In the genomic region with DNA sequence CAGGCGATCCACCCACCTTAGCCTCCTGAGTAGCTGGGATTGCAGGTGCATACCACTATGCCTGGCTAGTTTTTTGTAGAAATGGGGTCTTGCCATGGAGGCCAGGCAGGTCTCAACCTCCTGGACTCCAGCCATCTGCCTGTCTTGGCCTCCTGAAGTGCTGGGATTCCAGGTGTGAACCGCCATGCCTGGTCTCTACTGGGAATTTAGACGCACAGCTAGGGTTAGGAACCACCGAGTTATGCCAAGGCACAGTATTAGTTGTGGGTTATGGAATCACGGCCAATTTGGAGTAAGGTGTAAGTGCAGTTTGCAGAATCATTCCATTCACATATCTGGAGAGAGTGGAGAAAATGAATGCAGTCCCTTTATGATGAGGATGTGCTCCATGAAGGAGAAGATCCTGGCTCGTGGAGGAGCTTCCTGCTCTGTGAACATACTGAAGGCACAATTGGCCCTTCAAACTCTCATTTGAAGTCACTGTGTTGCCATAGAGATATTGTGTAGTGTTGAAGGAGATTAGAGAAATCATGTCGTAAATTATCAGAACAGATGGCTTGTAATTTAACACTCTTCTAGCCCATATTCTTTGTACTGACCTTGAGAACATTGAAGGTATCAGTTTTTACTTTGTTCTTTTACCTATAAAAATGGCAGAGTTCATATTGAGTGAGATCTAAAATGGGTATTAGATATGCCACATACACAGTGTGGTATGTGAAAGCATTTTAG, we compare ENCODE assay signal across 12 cellular contexts. TPM values are rescaled to one million over a fixed set of nuclear protein-coding genes. Genes with fewer than 3 reads are reported as not detected.
DNase-seq lines count a peak whose midpoint lies in the region; ATAC-seq and TF ChIP-seq lines count a peak whose summit lies in the region.
"Had no signal": no experiment of that assay in that cellular context is flagged by ENCODE, and none has a peak within 500 bp of the region (broad histone marks: within the 10 kb centered on the region; RNA-seq: fewer than 3 reads in every experiment).

No MANE protein-coding gene starts in this region.

- ATAC-seq in HG03342 (IDR thresholded peaks at IDR 0.05; ENCODE audit: unreplicated experiment) (no peak), HG02623 (IDR thresholded peaks at IDR 0.05; ENCODE audit: unreplicated experiment) (no peak)
- ATAC-seq: naive thymus-derived CD4-positive, alpha-beta T cell; sciatic nerve had no signal

- H3K36me3 Mint-ChIP-seq in glutamatergic neuron (ENCODE audit: unreplicated experiment) = peaks cover 13% of the 10 kb centered on the region

- DNase-seq in DMS 273 treated with DMSO at 0.1 percent for 48 hours (lab: John Stamatoyannopoulos, UW) (peak; percentile 95), NCI-H1105 treated with DMSO at 0.1 percent for 48 hours (lab: John Stamatoyannopoulos, UW) (peak; percentile 73), NCI-H748 (lab: John Stamatoyannopoulos, UW; ENCODE audit: unreplicated experiment) (peak; percentile 97), glutamatergic neuron (no peak), islet precursor cell (no peak), NOMO-1 (lab: John Stamatoyannopoulos, UW; ENCODE audit: unreplicated experiment in 2 of 2) (no peak)
- DNase-seq: activated effector memory CD4-positive, alpha-beta T cell treated with anti-CD3 and anti-CD28 coated beads, Interleukin-2, amount 50 U/mL, for 16 hours; naive thymus-derived CD4-positive, alpha-beta T cell; T-helper 9 cell had no signal

- H3K4me1 Mint-ChIP-seq in glutamatergic neuron (ENCODE audit: low read depth, unreplicated experiment) = peaks cover 52% of the 10 kb centered on the region
- H3K4me1 Mint-ChIP-seq: naive thymus-derived CD4-positive, alpha-beta T cell had no signal

- TF ChIP-seq CTCF in glutamatergic neuron (IDR thresholded peaks at IDR 0.05; ENCODE audit: partially characterized antibody, unreplicated experiment) = no peak

- H3K4me3 Mint-ChIP-seq in glutamatergic neuron (ENCODE audit: unreplicated experiment) = no peak overlapping the region
- H3K4me3 Mint-ChIP-seq: naive thymus-derived CD4-positive, alpha-beta T cell had no signal

- H3K9me3 Mint-ChIP-seq in glutamatergic neuron (ENCODE audit: unreplicated experiment) = peaks cover 21% of the 10 kb centered on the region

- H3K27me3 Mint-ChIP-seq in glutamatergic neuron (ENCODE audit: unreplicated experiment) = peaks cover 5% of the 10 kb centered on the region

- H3K27ac Mint-ChIP-seq in glutamatergic neuron (ENCODE audit: unreplicated experiment) = peak overlapping the region; percentile 9
- H3K27ac Mint-ChIP-seq: naive thymus-derived CD4-positive, alpha-beta T cell had no signal

RNA-seq across cellular contexts. Expression of gene TRIO, which starts 18.8 kb away (rescaled TPM):
- 281 TPM for total RNA-seq in glutamatergic neuron (ENCODE audit: unreplicated experiment)

Comparison
In these comparisons a context has a peak if more than half of its experiments do, and no peak if none do; other contexts are left out.
1. DNase-seq: peak in DMS 273 treated with DMSO at 0.1 percent for 48 hours (single experiment), NCI-H1105 treated with DMSO at 0.1 percent for 48 hours (single experiment) and NCI-H748 (single experiment); none in glutamatergic neuron (single experiment), islet precursor cell (single experiment) and NOMO-1 (0 of 2).